28 cellular contexts compared by ENCODE assay signal in the genomic region with DNA sequence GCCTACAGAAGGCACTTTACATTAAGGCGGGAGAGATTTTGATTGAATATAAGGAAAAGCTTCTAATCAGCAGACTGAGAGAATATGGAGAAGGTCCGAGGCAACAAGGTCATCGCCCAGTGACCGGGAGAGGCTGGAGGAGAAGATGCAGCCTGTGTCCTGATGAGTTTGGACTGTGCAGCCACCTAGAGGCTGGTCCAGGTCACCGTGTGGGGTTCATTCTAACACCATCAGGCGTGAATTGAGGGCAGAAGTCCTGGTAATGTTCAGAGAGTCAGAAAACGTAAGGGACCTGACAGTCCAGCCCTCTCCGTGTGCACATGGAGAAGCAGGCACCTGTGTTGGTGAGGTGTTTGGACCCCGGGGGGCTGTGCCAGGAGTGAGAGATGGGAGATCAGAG.
DNase-seq lines count a peak whose midpoint lies in the region; ATAC-seq, FAIRE-seq and TF ChIP-seq lines count a peak whose summit lies in the region.
"Had no signal": no experiment of that assay in that cellular context is flagged by ENCODE, and none has a peak within 500 bp of the region (broad histone marks: within the 10 kb centered on the region; RNA-seq: fewer than 3 reads in every experiment).

No MANE protein-coding gene starts in this region.

- no peak overlapping the region for H3K4me2 ChIP-seq in OCI-LY7 (ENCODE audit: low read length)
- H3K4me2 ChIP-seq: SK-N-SH had no signal

- no peaks in the 10 kb centered on the region for H4K20me1 ChIP-seq in OCI-LY7 (ENCODE audit: insufficient read depth, low read length)

- H3K4me3 ChIP-seq in GM12875 (ENCODE audit: low read depth, low read length), result no peak overlapping the region
- H3K4me3 ChIP-seq in OCI-LY7 (ENCODE audit: low read depth, low read length, poor library complexity, severe bottlenecking), result no peak overlapping the region
- H3K4me3 ChIP-seq: gastroesophageal sphincter had no signal

- H3K4me1 ChIP-seq in OCI-LY7 (ENCODE audit: insufficient read depth, low read length, poor library complexity, severe bottlenecking), result no peaks in the 10 kb centered on the region

- no peak overlapping the region for H3K27ac Mint-ChIP-seq in T-cell
- H3K27ac Mint-ChIP-seq: memory B cell; progenitor cell of endocrine pancreas; stimulated activated memory B cell treated with anti-CD40 and anti-IgM and Interleukin-4, amounts not matched to agents 10 μg/mL and 1 μg/mL and 100 μg/mL, for 72 hours; T-helper 17 cell had no signal

- H3K79me2 ChIP-seq in OCI-LY7 (ENCODE audit: insufficient read depth, low read depth, low read length), result no peaks in the 10 kb centered on the region

- DNase-seq in D721Med (ENCODE audit: insufficient read length, low spot score) (no peak), OCI-LY7 (ENCODE audit: low spot score) (no peak), cerebellar cortex (ENCODE audit: low spot score) (peak; percentile 42), SHP77 treated with DMSO at 0.1 percent for 48 hours (lab: John Stamatoyannopoulos, UW) (no peak), erythroblast (lab: John Stamatoyannopoulos, UW) (no peak), T-cell (no peak)
- DNase-seq: activated CD4-positive, alpha-beta T cell treated with anti-CD3 and anti-CD28 coated beads for 48 hours; activated effector memory CD4-positive, alpha-beta T cell treated with anti-CD3 and anti-CD28 coated beads, Interleukin-2, amount 50 U/mL, for 16 hours; activated T-cell treated with anti-CD3 and anti-CD28 coated beads, Interleukin-2, amount 50 U/mL, for 1 hour; DMS79; hippocampal formation; left cardiac atrium; NCI-H1048; NCI-H187; NCI-H2171 treated with DMSO at 0.1 percent for 48 hours; NCI-H524; SK-N-SH; stimulated activated CD4-positive, alpha-beta T cell treated with anti-CD3 and anti-CD28 coated beads, Interleukin-4, amount 100 ng/mL, for 4 hours; T-helper 17 cell had no signal

- FAIRE-seq in D721Med (lab: Jason Lieb, UNC), result no peak
- FAIRE-seq: astrocyte had no signal

- no peaks in the 10 kb centered on the region for H3K36me3 ChIP-seq in OCI-LY7 (ENCODE audit: insufficient read depth, low read length)

- H3K9me3 ChIP-seq in OCI-LY7 (ENCODE audit: low read length), result no peaks in the 10 kb centered on the region
- H3K9me3 ChIP-seq: gastroesophageal sphincter, SK-N-SH had no signal

- no peak overlapping the region for H3K27ac ChIP-seq in OCI-LY7 (ENCODE audit: low read depth, low read length, poor library complexity, severe bottlenecking)
- H3K27ac ChIP-seq: gastroesophageal sphincter had no signal

- no peaks in the 10 kb centered on the region for H3K4me1 Mint-ChIP-seq in T-cell
- H3K4me1 Mint-ChIP-seq: central memory CD8-positive, alpha-beta T cell; memory B cell; neural crest cell had no signal

- TF ChIP-seq CTCF in D721Med (IDR thresholded peaks at IDR 0.05; ENCODE audit: insufficient read depth, missing control alignments), result peak; percentile 8
- TF ChIP-seq CTCF in GM12875 (IDR thresholded peaks at IDR 0.05; ENCODE audit: borderline replicate concordance, insufficient read depth, low read depth, low read length), result 0 out of 2 replicates have a peak, but pooled peaks have one; percentile 12
- TF ChIP-seq CTCF in OCI-LY7 (conservative IDR thresholded peaks at IDR 0.05; ENCODE audit: low read length), result 0 out of 2 replicates have a peak, but pooled peaks have one; percentile 24

- no peak overlapping the region for H3K4me3 Mint-ChIP-seq in T-cell
- H3K4me3 Mint-ChIP-seq: central memory CD8-positive, alpha-beta T cell; memory B cell; neural crest cell; stimulated activated memory B cell treated with anti-CD40 and anti-IgM and Interleukin-4, amounts not matched to agents 10 μg/mL and 1 μg/mL and 100 μg/mL, for 72 hours; T-helper 17 cell had no signal

- ATAC-seq in GM18868 (IDR thresholded peaks at IDR 0.05; ENCODE audit: unreplicated experiment), result no peak
- ATAC-seq in T-cell (replicated peaks in 1 of 4), result no peak
- ATAC-seq: gastroesophageal sphincter; stimulated activated memory B cell treated with anti-CD40 and anti-IgM and Interleukin-4, amounts not matched to agents 10 μg/mL and 1 μg/mL and 100 μg/mL, for 72 hours; T-helper 17 cell had no signal

- TF ChIP-seq POLR2A in erythroblast (IDR thresholded peaks at IDR 0.05; ENCODE audit: low read length), result no peak

- H3K9me3 Mint-ChIP-seq in T-cell, result no peaks in the 10 kb centered on the region
- H3K9me3 Mint-ChIP-seq: central memory CD8-positive, alpha-beta T cell; neural crest cell had no signal

- POLR2A ChIA-PET in OCI-LY7 (lab: Charles Lee) (interaction anchor here (0.5 kb wide), 1 partner anchor 775 kb away, joined by 3 read pairs; no protein-coding TSS in a partner anchor), T-cell (lab: Charles Lee) (no interaction called here)

- intact Hi-C loops in OCI-LY7 (cut with micrococcal nuclease; ENCODE audit: unreplicated experiment), result no loop called here

- no peaks in the 10 kb centered on the region for H3K9me2 ChIP-seq in OCI-LY7 (ENCODE audit: insufficient read depth, low read length)
- H3K9me2 ChIP-seq: SK-N-SH had no signal

- H2AFZ ChIP-seq in OCI-LY7 (ENCODE audit: low read length), result no peak overlapping the region

- no peaks in the 10 kb centered on the region for H3K36me3 Mint-ChIP-seq in T-cell
- H3K36me3 Mint-ChIP-seq: memory B cell; stimulated activated memory B cell treated with anti-CD40 and anti-IgM and Interleukin-4, amounts not matched to agents 10 μg/mL and 1 μg/mL and 100 μg/mL, for 72 hours had no signal

- CTCF ChIA-PET in OCI-LY7 (lab: Charles Lee; ENCODE audit: unreplicated experiment) (interaction anchor here (0.6 kb wide), 1 partner anchor 330 kb away, joined by 3 read pairs; a partner anchor contains a TSS), T-cell (lab: Charles Lee) (interaction anchor here in 1 of 2 donors (0.6 kb wide), 1 partner anchor 923 kb away, joined by 4 read pairs; no protein-coding TSS in a partner anchor)

- BruUV-seq in OCI-LY7 (replicated peaks; lab: Mats Ljungman, UMichigan), result no TSS peak

- peaks cover 26 to 33% of the 10 kb centered on the region in 2 donors for H3K27me3 Mint-ChIP-seq in T-cell
- H3K27me3 Mint-ChIP-seq: progenitor cell of endocrine pancreas had no signal
